Comparison of ENCODE assay signal across 13 cellular contexts in genomic region chr5:148950892-148951291, GRCh38.
DNase-seq lines count a peak whose midpoint lies in the region; ATAC-seq and TF ChIP-seq lines count a peak whose summit lies in the region.
"Had no signal": no experiment of that assay in that cellular context is flagged by ENCODE, and none has a peak within 500 bp of the region (broad histone marks: within the 10 kb centered on the region; RNA-seq: fewer than 3 reads in every experiment).

No MANE protein-coding gene starts in this region.

- no peak overlapping the region for H3K23ac ChIP-seq in mesendoderm (ENCODE audit: low read length)

- BruUV-seq in mammary epithelial cell (replicated peaks; lab: Mats Ljungman, UMichigan) = no TSS peak

- no peak overlapping the region for H3K18ac ChIP-seq in mesendoderm (ENCODE audit: low read length)

- TF ChIP-seq CTCF in RWPE2 (IDR thresholded peaks at IDR 0.05; ENCODE audit: poor library complexity, severe bottlenecking) (no peak), mammary epithelial cell (conservative IDR thresholded peaks at IDR 0.05 in 1 of 2, IDR thresholded peaks at IDR 0.05 in 1 of 2; ENCODE audit: extremely low read depth in 1 of 2, insufficient read depth in 1 of 2, low read depth in 1 of 2, low read length in 2 of 2) (no peak), thoracic aorta (IDR thresholded peaks at IDR 0.05) (no peak)

- no peak overlapping the region for H3K4ac ChIP-seq in mesendoderm (ENCODE audit: low read depth, low read length)

- no peaks in the 10 kb centered on the region for H3K27me3 ChIP-seq in RWPE2 (ENCODE audit: insufficient read depth, poor library complexity, severe bottlenecking)
- no peaks in the 10 kb centered on the region for H3K27me3 ChIP-seq in mammary epithelial cell (ENCODE audit: insufficient read depth, low read length)
- no peaks in the 10 kb centered on the region for H3K27me3 ChIP-seq in mesendoderm (ENCODE audit: insufficient read depth, low read length, poor library complexity)
- H3K27me3 ChIP-seq in thoracic aorta (replicated peaks; ENCODE audit: insufficient read depth) = no peaks in the 10 kb centered on the region
- H3K27me3 ChIP-seq: BLaER1 treated with 17β-estradiol and CSF1 and Interleukin-3, amounts not matched to agents 10 nM and 100 nM had no signal

- H3K79me1 ChIP-seq in mesendoderm (ENCODE audit: low read length) = no peaks in the 10 kb centered on the region

- H2BK5ac ChIP-seq in mesendoderm (ENCODE audit: low read length) = no peak overlapping the region

- H2AFZ ChIP-seq in mammary epithelial cell (ENCODE audit: low read depth, low read length) = peak overlapping the region; percentile 50

- in situ Hi-C loops in mammary epithelial cell (cut with MboI; ENCODE audit: low sequenced_read_pairs in 2 of 2) = no loop called here

- CTCF ChIA-PET in mammary epithelial cell (lab: Charles Lee; ENCODE audit: low non-redundant PET) = no interaction called here

- WGBS in mammary epithelial cell (ENCODE audit: low coverage, missing lambda C conversion rate) = 94% methylated on average over 1 of the region's 1 CpG
- WGBS in mesendoderm (ENCODE audit: extremely low coverage, insufficient coverage, low lambda C conversion rate) = no CpG with 5 or more reads among the region's 1 CpG

- intact Hi-C loops in mammary epithelial cell (cut with micrococcal nuclease) = no loop called here

- H4K8ac ChIP-seq in mesendoderm (ENCODE audit: low read depth, low read length) = no peak overlapping the region

- peak overlapping the region; percentile 27 for H3K9ac ChIP-seq in mammary epithelial cell (ENCODE audit: insufficient read depth, low read length)
- no peak overlapping the region for H3K9ac ChIP-seq in mesendoderm (ENCODE audit: low read length)
- H3K9ac ChIP-seq: BLaER1 treated with 17β-estradiol and CSF1 and Interleukin-3, amounts not matched to agents 10 nM and 100 nM had no signal

- H3K79me2 ChIP-seq in mammary epithelial cell (ENCODE audit: insufficient read depth, low read length) = no peaks in the 10 kb centered on the region
- no peaks in the 10 kb centered on the region for H3K79me2 ChIP-seq in mesendoderm (ENCODE audit: control insufficient read depth, insufficient read depth, low read length)

- H4K20me1 ChIP-seq in mammary epithelial cell (ENCODE audit: insufficient read depth, low read length) = no peaks in the 10 kb centered on the region
- H4K20me1 ChIP-seq: BLaER1 treated with 17β-estradiol and CSF1 and Interleukin-3, amounts not matched to agents 10 nM and 100 nM had no signal

- no peak overlapping the region for H3K56ac ChIP-seq in mesendoderm (ENCODE audit: low read length)

- no peak overlapping the region for H2BK15ac ChIP-seq in mesendoderm (replicated peaks; ENCODE audit: low read depth)

- H3K36me3 ChIP-seq in RWPE2 (ENCODE audit: low read depth) = no peaks in the 10 kb centered on the region
- no peaks in the 10 kb centered on the region for H3K36me3 ChIP-seq in mammary epithelial cell (ENCODE audit: insufficient read depth, low read length)
- no peaks in the 10 kb centered on the region for H3K36me3 ChIP-seq in mesendoderm (ENCODE audit: control insufficient read depth, insufficient read depth, low read length)
- H3K36me3 ChIP-seq in thoracic aorta = no peaks in the 10 kb centered on the region
- H3K36me3 ChIP-seq: BLaER1 treated with 17β-estradiol and CSF1 and Interleukin-3, amounts not matched to agents 10 nM and 100 nM had no signal

- DNase-seq in RWPE2 (ENCODE audit: low spot score) (no peak), mammary epithelial cell (no peak), mesendoderm (peak; percentile 64), thoracic aorta (ENCODE audit: low spot score) (no peak), midbrain (lab: John Stamatoyannopoulos, UW) (no peak), NCI-H69 (lab: John Stamatoyannopoulos, UW) (no peak), NCI-H345 (lab: John Stamatoyannopoulos, UW) (no peak)
- DNase-seq: CD8-positive, alpha-beta memory T cell; KBM-7; NCI-H1694 treated with DMSO at 0.1 percent for 48 hours; NCI-H524; SHP77 treated with DMSO at 0.1 percent for 48 hours had no signal

- no peak overlapping the region for H4K5ac ChIP-seq in mesendoderm (ENCODE audit: low read length)

- H3K27ac ChIP-seq in RWPE2 (ENCODE audit: poor library complexity, severe bottlenecking) (peak overlapping the region; percentile 85), mammary epithelial cell (ENCODE audit: insufficient read depth, low read depth, low read length) (peak overlapping the region; percentile 95), mesendoderm (ENCODE audit: low read depth, low read length) (no peak overlapping the region), thoracic aorta (peak overlapping the region; percentile 46 to 84)
- H3K27ac ChIP-seq: BLaER1 treated with 17β-estradiol and CSF1 and Interleukin-3, amounts not matched to agents 10 nM and 100 nM had no signal

- H2AK5ac ChIP-seq in mesendoderm (ENCODE audit: low read length) = no peak overlapping the region

- H3K4me1 ChIP-seq in RWPE2 (ENCODE audit: insufficient read depth, poor library complexity, severe bottlenecking) = peaks cover 20% of the 10 kb centered on the region
- peaks cover 21% of the 10 kb centered on the region for H3K4me1 ChIP-seq in mammary epithelial cell (ENCODE audit: insufficient read depth, low read length)
- H3K4me1 ChIP-seq in mesendoderm (ENCODE audit: control insufficient read depth, low read depth, low read length) = peaks cover 12% of the 10 kb centered on the region
- H3K4me1 ChIP-seq in thoracic aorta (ENCODE audit: control insufficient read depth in 1 of 2, low read depth in 2 of 2) = peaks cover 14 to 22% of the 10 kb centered on the region in 2 donors

- H2BK120ac ChIP-seq in mesendoderm (ENCODE audit: low read depth, low read length) = no peak overlapping the region

- H3K4me2 ChIP-seq in mammary epithelial cell (ENCODE audit: insufficient read depth, low read depth, low read length) (no peak overlapping the region), mesendoderm (ENCODE audit: low read length) (no peak overlapping the region)
- H3K4me2 ChIP-seq: BLaER1 treated with 17β-estradiol and CSF1 and Interleukin-3, amounts not matched to agents 10 nM and 100 nM had no signal

- H3K4me3 ChIP-seq in RWPE2 (ENCODE audit: severe bottlenecking) (no peak overlapping the region), mammary epithelial cell (replicated peaks in 1 of 3; ENCODE audit: insufficient read depth in 1 of 3, low read depth in 2 of 3, low read length in 3 of 3) (no peak overlapping the region), mesendoderm (ENCODE audit: low read length) (no peak overlapping the region), thoracic aorta (no peak overlapping the region)
- H3K4me3 ChIP-seq: BLaER1 treated with 17β-estradiol and CSF1 and Interleukin-3, amounts not matched to agents 10 nM and 100 nM had no signal

- H3K9me3 ChIP-seq in RWPE2 (ENCODE audit: severe bottlenecking) = no peaks in the 10 kb centered on the region
- H3K9me3 ChIP-seq in mammary epithelial cell (replicated peaks; ENCODE audit: insufficient read depth, low read length) = no peaks in the 10 kb centered on the region
- no peaks in the 10 kb centered on the region for H3K9me3 ChIP-seq in thoracic aorta
- H3K9me3 ChIP-seq: BLaER1 treated with 17β-estradiol and CSF1 and Interleukin-3, amounts not matched to agents 10 nM and 100 nM had no signal

- ATAC-seq in RWPE2 (ENCODE audit: low read depth) (no peak), thoracic aorta (ENCODE audit: insufficient number of reproducible peaks, low FRiP score, low read depth) (no peak)

- dilution Hi-C loops in mammary epithelial cell (cut with HindIII; ENCODE audit: low sequenced_read_pairs) = no loop called here
